16 cellular contexts compared by ENCODE assay signal in the genomic region with DNA sequence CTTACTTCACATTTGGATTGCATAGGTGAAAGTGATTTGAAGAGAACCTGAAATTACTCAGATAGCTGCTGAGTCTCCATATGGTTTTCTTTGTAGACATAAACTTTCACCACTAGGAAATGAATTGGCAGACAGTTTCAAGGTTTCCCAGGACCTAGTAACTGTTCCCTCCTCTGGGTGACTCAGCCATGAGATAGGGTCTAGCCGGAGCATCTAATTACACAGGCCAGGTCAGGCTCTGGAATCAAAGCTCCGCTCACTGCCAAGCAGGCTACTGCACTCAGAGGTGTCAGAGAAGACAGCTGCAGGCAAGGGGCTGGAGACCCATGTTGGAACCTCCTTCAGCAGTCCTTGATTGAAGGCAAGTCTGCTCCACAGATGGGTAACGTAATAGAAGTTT.
DNase-seq lines count a peak whose midpoint lies in the region; ATAC-seq, FAIRE-seq and TF ChIP-seq lines count a peak whose summit lies in the region.
"Had no signal": no experiment of that assay in that cellular context is flagged by ENCODE, and none has a peak within 500 bp of the region (broad histone marks: within the 10 kb centered on the region; RNA-seq: fewer than 3 reads in every experiment).

No MANE protein-coding gene starts in this region.

- peaks cover 3% of the 10 kb centered on the region; the same call in 1 of the 2 replicates for H3K4me1 ChIP-seq in IMR-90 (ENCODE audit: control insufficient read depth, insufficient read depth, low read length)
- H3K4me1 ChIP-seq: suprapubic skin had no signal

- no peaks in the 10 kb centered on the region for H3K27me3 Mint-ChIP-seq in CD4-positive, alpha-beta T cell

- no peak overlapping the region for H3K4me3 Mint-ChIP-seq in CD4-positive, alpha-beta T cell
- H3K4me3 Mint-ChIP-seq: WTC11 had no signal

- H2BK5ac ChIP-seq in IMR-90 (ENCODE audit: low read depth, low read length, poor library complexity, severe bottlenecking) = no peak overlapping the region

- FAIRE-seq in GM12892 (lab: Jason Lieb, UNC) = no peak

- no peaks in the 10 kb centered on the region for H3K36me3 ChIP-seq in IMR-90 (ENCODE audit: control insufficient read depth, insufficient read depth, low read length)
- H3K36me3 ChIP-seq: suprapubic skin had no signal

- DNase-seq in Daoy (ENCODE audit: low read depth) (peak; percentile 69), IMR-90 (peak; percentile 89), cardiac fibroblast (ENCODE audit: low read depth in 2 of 2) (peak; percentile 4 to 7), myocyte (ENCODE audit: low read depth) (peak; percentile 61), SIG-M5 (lab: John Stamatoyannopoulos, UW) (no peak), GM12892 (ENCODE audit: insufficient read length) (no peak), inferior parietal cortex (ENCODE audit: extremely low spot score) (no peak)
- DNase-seq in CD4-positive, alpha-beta T cell = no peak
- DNase-seq: activated gamma-delta T cell treated with Interleukin-2 at 50 U/mL for 16 hours, caudate nucleus, GDM1, glutamatergic neuron, SW 1271 had no signal

- no peak overlapping the region for H2AK9ac ChIP-seq in IMR-90 (replicated peaks; ENCODE audit: low read depth, low read length, poor library complexity)

- no peaks in the 10 kb centered on the region for H4K20me1 ChIP-seq in IMR-90 (ENCODE audit: insufficient read depth, low read length)

- H4K8ac ChIP-seq in IMR-90 (ENCODE audit: low read depth in 2 of 2, low read length in 2 of 2) = no peak overlapping the region

- no peak overlapping the region for H2AK5ac ChIP-seq in IMR-90 (ENCODE audit: low read depth, low read length)

- H2BK120ac ChIP-seq in IMR-90 (ENCODE audit: low read depth, low read length) = no peak overlapping the region

- no peak overlapping the region for H2AFZ ChIP-seq in IMR-90 (replicated peaks; ENCODE audit: low read length, poor library complexity)

- dilution Hi-C loops in IMR-90 (cut with HindIII; ENCODE audit: low sequenced_read_pairs, unreplicated experiment) = no loop called here

- no peak overlapping the region for H4K5ac ChIP-seq in IMR-90 (ENCODE audit: low read depth, low read length)

- H2BK15ac ChIP-seq in IMR-90 (ENCODE audit: low read depth, low read length) = no peak overlapping the region; the same call in 2 of the 3 replicates

- peak; percentile 93 for ATAC-seq in IMR-90 (ENCODE audit: low read depth)
- ATAC-seq in CD4-positive, alpha-beta T cell (ENCODE audit: poor library complexity) = no peak
- ATAC-seq: WTC11 had no signal

- no peaks in the 10 kb centered on the region for H3K9me1 ChIP-seq in IMR-90 (ENCODE audit: insufficient read depth, low read length)

- POLR2A ChIA-PET in IMR-90 (lab: Charles Lee; ENCODE audit: unreplicated experiment) = no interaction called here
- POLR2A ChIA-PET in CD4-positive, alpha-beta T cell (lab: Charles Lee) = no interaction called here

- no peak overlapping the region for H3K4me2 ChIP-seq in IMR-90 (ENCODE audit: low read depth, low read length)

- H3K27me3 ChIP-seq in IMR-90 (ENCODE audit: control insufficient read depth, insufficient read depth, low read length) = peaks cover 2% of the 10 kb centered on the region; the same call in 1 of the 2 replicates
- no peaks in the 10 kb centered on the region for H3K27me3 ChIP-seq in CD4-positive, alpha-beta T cell (ENCODE audit: control insufficient read depth, insufficient read depth, low read length)
- H3K27me3 ChIP-seq: suprapubic skin had no signal

- H3K36me3 Mint-ChIP-seq in CD4-positive, alpha-beta T cell (ENCODE audit: low read depth) = no peaks in the 10 kb centered on the region
- H3K36me3 Mint-ChIP-seq: WTC11 had no signal

- TF ChIP-seq POLR2A in IMR-90 (IDR thresholded peaks at IDR 0.05; ENCODE audit: low read depth, low read length) = no peak
- TF ChIP-seq POLR2A in GM12892 (IDR thresholded peaks at IDR 0.05; ENCODE audit: low read depth, low read length) = no peak

- in situ Hi-C loops in IMR-90 (cut with MboI; ENCODE audit: low sequenced_read_pairs) = no loop called here

- no peak overlapping the region for H3K23ac ChIP-seq in IMR-90 (ENCODE audit: low read depth, low read length)

- no peaks in the 10 kb centered on the region for H3K4me1 Mint-ChIP-seq in CD4-positive, alpha-beta T cell (ENCODE audit: low read depth)
- H3K4me1 Mint-ChIP-seq: WTC11 had no signal

- TF ChIP-seq RAD21 in IMR-90 (IDR thresholded peaks at IDR 0.05; ENCODE audit: low read length) = peak; percentile 28

- no peak overlapping the region for H3K4ac ChIP-seq in IMR-90 (ENCODE audit: low read depth, low read length)

- no peak overlapping the region for H4K91ac ChIP-seq in IMR-90 (ENCODE audit: insufficient read depth, low read depth, low read length)

- no peak overlapping the region for H3K18ac ChIP-seq in IMR-90 (ENCODE audit: low read depth, low read length)

- no peak overlapping the region for H3K4me3 ChIP-seq in IMR-90 (ENCODE audit: insufficient read depth, low read depth, low read length)
- H3K4me3 ChIP-seq in cardiac fibroblast (replicated peaks in 1 of 2; ENCODE audit: low read depth in 2 of 2, low read length in 2 of 2) = no peak overlapping the region
- H3K4me3 ChIP-seq: suprapubic skin had no signal

- no peak overlapping the region for H2BK20ac ChIP-seq in IMR-90 (ENCODE audit: low read depth, low read length)

- intact Hi-C loops in IMR-90 (cut with micrococcal nuclease) = loop anchor here (5.0 kb wide), 1 partner anchor 44 kb away; no protein-coding TSS in a partner anchor
- intact Hi-C loops in CD4-positive, alpha-beta T cell (cut with DNase I, micrococcal nuclease) = no loop called here

- no peak overlapping the region for H3K14ac ChIP-seq in IMR-90 (replicated peaks; ENCODE audit: low read depth, low read length)

- 0 out of 2 replicates have a peak, but pooled peaks have one; percentile 22 for TF ChIP-seq CTCF in IMR-90 (conservative IDR thresholded peaks at IDR 0.05; ENCODE audit: low read depth, low read length)
- no peak for TF ChIP-seq CTCF in cardiac fibroblast (IDR thresholded peaks at IDR 0.05; ENCODE audit: low read depth, low read length)
- TF ChIP-seq CTCF in CD4-positive, alpha-beta T cell (IDR thresholded peaks at IDR 0.05) = no peak

- H3K27ac ChIP-seq in IMR-90 (ENCODE audit: insufficient read depth, low read length) = no peak overlapping the region
- no peak overlapping the region for H3K27ac ChIP-seq in CD4-positive, alpha-beta T cell (ENCODE audit: low read depth, low read length)
- H3K27ac ChIP-seq: C4-2B, suprapubic skin had no signal

- 46% methylated on average over 3 of the region's 3 CpGs; no CpG with 5 or more reads in 1 of the 2 experiments for WGBS in IMR-90 (ENCODE audit: extremely low coverage in 2 of 2, insufficient read length in 1 of 2), 2 experiments

- H3K56ac ChIP-seq in IMR-90 (ENCODE audit: extremely low read depth, insufficient read depth, low read length) = no peak overlapping the region

- H3K9ac ChIP-seq in IMR-90 (ENCODE audit: low read depth, low read length) = no peak overlapping the region

- CTCF ChIA-PET in IMR-90 (lab: Yijun Ruan, JAX) = interaction anchor here (1.7 kb wide), 1 partner anchor 140 kb away, joined by 5 read pairs; no protein-coding TSS in a partner anchor
- CTCF ChIA-PET in CD4-positive, alpha-beta T cell (lab: Charles Lee) = no interaction called here

- no TSS peak for BruUV-seq in IMR-90 (replicated peaks; lab: Mats Ljungman, UMichigan)

- no peaks in the 10 kb centered on the region for H3K9me3 ChIP-seq in IMR-90 (ENCODE audit: control insufficient read depth, insufficient read depth, low read length)
- H3K9me3 ChIP-seq in CD4-positive, alpha-beta T cell (ENCODE audit: control insufficient read depth, low read length) = no peaks in the 10 kb centered on the region
- H3K9me3 ChIP-seq: suprapubic skin had no signal

- no peaks in the 10 kb centered on the region for H3K79me1 ChIP-seq in IMR-90 (ENCODE audit: low read depth in 1 of 2, low read length in 2 of 2)

- no peak overlapping the region for H3K27ac Mint-ChIP-seq in CD4-positive, alpha-beta T cell
- H3K27ac Mint-ChIP-seq: WTC11 had no signal

- no peaks in the 10 kb centered on the region for H3K9me3 Mint-ChIP-seq in CD4-positive, alpha-beta T cell

TF ChIP-seq in IMR-90, 13 proteins besides CTCF, POLR2A, EP300 and RAD21:
- TF ChIP-seq, protein P1, sequence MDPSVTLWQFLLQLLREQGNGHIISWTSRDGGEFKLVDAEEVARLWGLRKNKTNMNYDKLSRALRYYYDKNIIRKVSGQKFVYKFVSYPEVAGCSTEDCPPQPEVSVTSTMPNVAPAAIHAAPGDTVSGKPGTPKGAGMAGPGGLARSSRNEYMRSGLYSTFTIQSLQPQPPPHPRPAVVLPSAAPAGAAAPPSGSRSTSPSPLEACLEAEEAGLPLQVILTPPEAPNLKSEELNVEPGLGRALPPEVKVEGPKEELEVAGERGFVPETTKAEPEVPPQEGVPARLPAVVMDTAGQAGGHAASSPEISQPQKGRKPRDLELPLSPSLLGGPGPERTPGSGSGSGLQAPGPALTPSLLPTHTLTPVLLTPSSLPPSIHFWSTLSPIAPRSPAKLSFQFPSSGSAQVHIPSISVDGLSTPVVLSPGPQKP (IDR thresholded peaks at IDR 0.05; ENCODE audit: borderline replicate concordance, low read depth, low read length) = no peak
- peak; percentile 83 for TF ChIP-seq FOS (IDR thresholded peaks at IDR 0.05; ENCODE audit: low read depth, low read length)

Comparison
In these comparisons a context has a peak if more than half of its experiments do, and no peak if none do; other contexts are left out.
1. DNase-seq: peak in Daoy (single experiment), IMR-90 (single experiment), cardiac fibroblast (2 of 2) and myocyte (single experiment); none in SIG-M5 (single experiment), GM12892 (single experiment), CD4-positive, alpha-beta T cell (0 of 10) and inferior parietal cortex (single experiment).